In the genomic region with DNA sequence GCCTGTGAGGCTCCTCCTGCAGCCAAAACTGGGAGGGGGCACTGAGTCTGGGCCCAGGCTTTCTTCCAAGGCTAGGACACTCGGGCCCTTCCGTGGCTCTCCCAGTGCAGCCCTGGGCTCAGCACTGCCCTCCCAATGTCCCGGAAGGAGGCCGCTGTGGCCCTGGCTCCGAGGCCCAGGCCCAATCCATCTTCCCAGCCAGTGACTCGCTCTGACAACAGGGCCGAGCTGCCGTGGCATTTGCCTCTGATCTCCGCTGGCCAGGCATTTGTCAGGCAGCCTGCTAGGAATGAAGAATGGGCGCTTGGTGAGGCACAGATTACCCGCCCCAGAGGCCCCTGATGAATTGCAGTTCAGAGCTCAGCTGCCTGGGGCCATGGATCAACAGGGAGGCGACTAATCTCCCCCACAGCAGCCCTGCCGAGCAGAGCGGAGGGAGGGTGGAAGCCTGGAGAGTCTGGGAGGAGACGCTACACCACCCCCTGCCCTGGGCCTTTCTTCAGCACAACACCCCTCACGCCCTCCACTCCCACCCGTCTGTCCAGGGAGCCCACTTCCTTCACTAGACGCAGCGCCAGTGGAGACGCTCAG, we compare ENCODE assay signal across 1 cellular context.
TF ChIP-seq lines count a peak whose summit lies in the region.

No MANE protein-coding gene starts in this region.

TF ChIP-seq in GM12878, 131 proteins besides CTCF, POLR2A, EP300 and RAD21:
- TF ChIP-seq MLLT1 (IDR thresholded peaks at IDR 0.05) (peak; percentile 78), POLR2AphosphoS2 (IDR thresholded peaks at IDR 0.05; ENCODE audit: low read depth, low read length) (no peak)
TF ChIP-seq in GM12878: peak in this region for 1.
